8 cellular contexts compared by ENCODE assay signal in genomic region chr3:170221924-170222646, GRCh38. TPM values are rescaled to one million over a fixed set of nuclear protein-coding genes. Genes with fewer than 3 reads are reported as not detected.
A peak's percentile ranks its signal among the peaks of the same experiment; 100 is the strongest.
DNase-seq lines count a peak whose midpoint lies in the region; ATAC-seq, FAIRE-seq and TF ChIP-seq lines count a peak whose summit lies in the region.

Gene PRKCI (plus strand): TSS chr3:170222424. CDS start chr3:170222670, 246 bp downstream.

- WGBS in HUES64, result 2% methylated on average over 60 of the region's 60 CpGs

- H3K9me3 ChIP-seq in HUES64 (ENCODE audit: insufficient read depth, low read depth, low read length) (no peaks in the 10 kb centered on the region), OCI-LY7 (ENCODE audit: low read length) (peaks cover 5% of the 10 kb centered on the region), endothelial cell of umbilical vein (replicated peaks; ENCODE audit: control insufficient read depth, insufficient read depth, low read length) (no peaks in the 10 kb centered on the region)

- no peaks in the 10 kb centered on the region for H4K20me1 ChIP-seq in OCI-LY7 (ENCODE audit: insufficient read depth, low read length)
- peaks cover 3% of the 10 kb centered on the region for H4K20me1 ChIP-seq in endothelial cell of umbilical vein (replicated peaks; ENCODE audit: control insufficient read depth, extremely low read depth, insufficient read depth, low read length)

- peak within 1 kb of the TSS; percentile 98 for H3K9ac ChIP-seq in HUES64 (ENCODE audit: low read depth, low read length)
- peak within 1 kb of the TSS; percentile 93 for H3K9ac ChIP-seq in endothelial cell of umbilical vein (replicated peaks; ENCODE audit: extremely low read depth, insufficient read depth, low read length)

- H3K4me2 ChIP-seq in OCI-LY7 (ENCODE audit: low read length) (peak within 1 kb of the TSS; percentile 82), endothelial cell of umbilical vein (ENCODE audit: insufficient read depth, low read length) (peak within 1 kb of the TSS; percentile 96)

- peak; percentile 95 for ATAC-seq in GM21423 (IDR thresholded peaks at IDR 0.05; ENCODE audit: unreplicated experiment)

- H3K27me3 ChIP-seq in HUES64 (ENCODE audit: insufficient read depth, low read length), result no peaks in the 10 kb centered on the region
- no peaks in the 10 kb centered on the region for H3K27me3 ChIP-seq in endothelial cell of umbilical vein (ENCODE audit: control insufficient read depth in 2 of 2, insufficient read depth in 2 of 2, low read length in 2 of 2)

- H3K9me2 ChIP-seq in OCI-LY7 (ENCODE audit: insufficient read depth, low read length), result no peaks in the 10 kb centered on the region

- no peaks in the 10 kb centered on the region for H3K9me1 ChIP-seq in endothelial cell of umbilical vein (replicated peaks; ENCODE audit: control insufficient read depth, extremely low read depth, insufficient read depth, low read length)

- intact Hi-C loops in Calu3 (cut with micrococcal nuclease; ENCODE audit: unreplicated experiment) (loop anchor here (1.0 kb wide), 1 partner anchor 41 kb away; the partner anchor contains the start of gene PHC3), OCI-LY7 (cut with micrococcal nuclease; ENCODE audit: unreplicated experiment) (loop anchor here (5.0 kb wide), 1 partner anchor 135 kb away; the partner anchor contains the start of gene SKIL), endothelial cell of umbilical vein (cut with micrococcal nuclease) (loop anchor here (1.0 to 5.0 kb wide), 2 partner anchors 41 to 135 kb away; partner anchors contain the start of genes PHC3 and SKIL)

- H2AFZ ChIP-seq in OCI-LY7 (ENCODE audit: low read length) (peak within 1 kb of the TSS; percentile 95), endothelial cell of umbilical vein (ENCODE audit: low read depth, low read length) (peak within 1 kb of the TSS; percentile 73)

- H3K36me3 Mint-ChIP-seq in Calu3 (ENCODE audit: insufficient read depth, unreplicated experiment), result peaks cover 31% of the 10 kb centered on the region

- H3K36me3 ChIP-seq in HUES64 (ENCODE audit: insufficient read depth, low read length) (no peaks in the 10 kb centered on the region), OCI-LY7 (ENCODE audit: insufficient read depth, low read length) (no peaks in the 10 kb centered on the region), endothelial cell of umbilical vein (ENCODE audit: control insufficient read depth in 2 of 2, extremely low read depth in 1 of 2, insufficient read depth in 2 of 2, low read length in 2 of 2) (no peaks in the 10 kb centered on the region)

- TF ChIP-seq POLR2A in endothelial cell of umbilical vein (IDR thresholded peaks at IDR 0.05; ENCODE audit: low read depth, low read length), result peak; percentile 32

- POLR2A ChIA-PET in OCI-LY7 (lab: Charles Lee), result interaction anchor here (0.5 to 1.4 kb wide), 5 partner anchors 10 to 81 kb away, joined by 3 to 6 read pairs (median 3); partner anchors contain the start of gene PHC3
- POLR2A ChIA-PET in endothelial cell of umbilical vein (lab: Charles Lee), result interaction anchor here (0.5 kb wide), 1 partner anchor 12 kb away, joined by 4 read pairs; no protein-coding TSS in a partner anchor

- DNase-seq in Calu3 (peak; percentile 99), OCI-LY7 (ENCODE audit: low spot score) (peak; percentile 98), activated T-cell treated with anti-CD3 and anti-CD28 coated beads for 1 hour (ENCODE audit: low read depth) (peak; percentile 77), endothelial cell of umbilical vein (ENCODE audit: low read depth, low spot score) (peak; percentile 97), midbrain (lab: John Stamatoyannopoulos, UW) (peak; percentile 94)
- DNase-seq in stimulated activated CD8-positive, alpha-beta memory T cell treated with anti-CD3 and anti-CD28 coated beads, Interleukin-2, amount 100 ng/mL, for 1 hour (ENCODE audit: low read depth in 2 of 2), result peak; percentile 64 to 76

- H3K4me1 Mint-ChIP-seq in Calu3 (ENCODE audit: low read depth, unreplicated experiment), result peaks cover 28% of the 10 kb centered on the region

- H3K79me2 ChIP-seq in OCI-LY7 (ENCODE audit: insufficient read depth, low read depth, low read length), result peaks cover 37% of the 10 kb centered on the region
- H3K79me2 ChIP-seq in endothelial cell of umbilical vein (ENCODE audit: control insufficient read depth, insufficient read depth, low read length), result peaks cover 19% of the 10 kb centered on the region

- dilution Hi-C loops in endothelial cell of umbilical vein (cut with MboI; ENCODE audit: extremely low pct_ligation_motif_present, low sequenced_read_pairs), result no loop called here

- H3K9me3 Mint-ChIP-seq in Calu3 (ENCODE audit: low read depth, unreplicated experiment), result no peaks in the 10 kb centered on the region

- H3K4me3 ChIP-seq in HUES64 (ENCODE audit: low read length), result peak within 1 kb of the TSS; percentile 85
- H3K4me3 ChIP-seq in OCI-LY7 (ENCODE audit: low read depth, low read length, poor library complexity, severe bottlenecking), result peak within 1 kb of the TSS; percentile 71
- H3K4me3 ChIP-seq in endothelial cell of umbilical vein (replicated peaks in 1 of 3; ENCODE audit: insufficient read depth in 1 of 3, low read depth in 1 of 3, low read length in 3 of 3), result peak within 1 kb of the TSS; percentile 27 to 98 (median 89)

- peak within 1 kb of the TSS; percentile 99 for H3K27ac Mint-ChIP-seq in Calu3 (ENCODE audit: unreplicated experiment)

- TF ChIP-seq CTCF in Calu3 (IDR thresholded peaks at IDR 0.05; ENCODE audit: unreplicated experiment) (no peak), OCI-LY7 (conservative IDR thresholded peaks at IDR 0.05; ENCODE audit: low read length) (no peak), endothelial cell of umbilical vein (IDR thresholded peaks at IDR 0.05; ENCODE audit: extremely low read depth in 1 of 2, insufficient read depth in 1 of 2, low read depth in 1 of 2, low read length in 2 of 2) (no peak)

- FAIRE-seq in endothelial cell of umbilical vein (lab: Jason Lieb, UNC), result peak; percentile 100

- H3K27ac ChIP-seq in HUES64 (ENCODE audit: low read depth, low read length), result peak within 1 kb of the TSS; percentile 96
- H3K27ac ChIP-seq in OCI-LY7 (ENCODE audit: low read depth, low read length, poor library complexity, severe bottlenecking), result peak within 1 kb of the TSS; percentile 39
- peak within 1 kb of the TSS; percentile 94 for H3K27ac ChIP-seq in endothelial cell of umbilical vein (ENCODE audit: insufficient read depth, low read depth, low read length)

- peak within 1 kb of the TSS; percentile 86 for H3K4me3 Mint-ChIP-seq in Calu3 (ENCODE audit: low read depth, unreplicated experiment)

- BruUV-seq in Calu3 (replicated peaks; lab: Mats Ljungman, UMichigan) (TSS peak; percentile 74), OCI-LY7 (replicated peaks; lab: Mats Ljungman, UMichigan) (no TSS peak), endothelial cell of umbilical vein (replicated peaks; lab: Mats Ljungman, UMichigan) (no TSS peak)

- H3K4me1 ChIP-seq in HUES64 (ENCODE audit: insufficient read depth, low read length), result peaks cover 29% of the 10 kb centered on the region
- H3K4me1 ChIP-seq in OCI-LY7 (ENCODE audit: insufficient read depth, low read length, poor library complexity, severe bottlenecking), result peaks cover 11% of the 10 kb centered on the region
- H3K4me1 ChIP-seq in endothelial cell of umbilical vein (ENCODE audit: control insufficient read depth, extremely low read depth, insufficient read depth, low read length), result peaks cover 12% of the 10 kb centered on the region

- H3K27me3 Mint-ChIP-seq in Calu3 (ENCODE audit: unreplicated experiment), result no peaks in the 10 kb centered on the region

- CTCF ChIA-PET in Calu3 (lab: Charles Lee) (interaction anchor here (0.5 to 3.7 kb wide), 6 partner anchors 11 to 42 kb away, joined by 3 to 28 read pairs (median 4); no protein-coding TSS in a partner anchor), OCI-LY7 (lab: Charles Lee; ENCODE audit: unreplicated experiment) (no interaction called here), endothelial cell of umbilical vein (lab: Charles Lee) (interaction anchor here (0.6 to 1.7 kb wide), 5 partner anchors 9 to 104 kb away, joined by 3 to 6 read pairs (median 5); no protein-coding TSS in a partner anchor)

TF ChIP-seq in endothelial cell of umbilical vein, 7 proteins besides CTCF, POLR2A, EP300 and RAD21:
- TF ChIP-seq, protein P1, sequence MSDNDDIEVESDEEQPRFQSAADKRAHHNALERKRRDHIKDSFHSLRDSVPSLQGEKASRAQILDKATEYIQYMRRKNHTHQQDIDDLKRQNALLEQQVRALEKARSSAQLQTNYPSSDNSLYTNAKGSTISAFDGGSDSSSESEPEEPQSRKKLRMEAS (IDR thresholded peaks at IDR 0.05; ENCODE audit: insufficient read depth, insufficient read length), result no peak
- no peak for TF ChIP-seq EZH2 (IDR thresholded peaks at IDR 0.05; ENCODE audit: borderline replicate concordance, low read depth, low read length, severe bottlenecking)
- no peak for TF ChIP-seq FOS (IDR thresholded peaks at IDR 0.05; ENCODE audit: borderline replicate concordance, insufficient read depth, low read length)
- peak; percentile 64 for TF ChIP-seq POLR2AphosphoS5 (IDR thresholded peaks at IDR 0.05; ENCODE audit: insufficient read depth, low read depth, low read length)
- no peak for TF ChIP-seq JUN (IDR thresholded peaks at IDR 0.05; ENCODE audit: borderline replicate concordance, insufficient read depth, insufficient read length, low read depth)
TF ChIP-seq in endothelial cell of umbilical vein: peak in this region for 1.

RNA-seq across cellular contexts. Expression of gene PRKCI, which starts in this region (rescaled TPM):
- 79.5 and 85.6 TPM in 2 replicates for total RNA-seq in Calu3 (2022)
- 42.2 TPM for polyA plus RNA-seq in HUES64 (2013, experiment 1 of 2)
- polyA plus RNA-seq in HUES64 (2013, experiment 2 of 2), result 43.5 TPM
- total RNA-seq in OCI-LY7 (2014; rRNA removed; shearing (Covaris generic)), result 27.6 and 28.9 TPM in 2 replicates
- total RNA-seq in OCI-LY7 (2022), result 36.2 and 38.3 TPM in 2 replicates
- 22.0 and 23.9 TPM in 2 replicates for total RNA-seq in endothelial cell of umbilical vein
- polyA plus RNA-seq in endothelial cell of umbilical vein, result 4.8 and 7.1 TPM in 2 replicates
- 7.2 and 7.5 TPM in 2 replicates for polyA plus RNA-seq in endothelial cell of umbilical vein (2011; cell fraction: cytosol; rRNA removed)
- 17.9 and 31.9 TPM in 2 replicates for polyA plus RNA-seq in endothelial cell of umbilical vein (2011; cell fraction: nucleus; rRNA removed)
- 22.8 and 24.3 TPM in 2 replicates for polyA plus RNA-seq in endothelial cell of umbilical vein (2012)
- 15.9 and 17.6 TPM in 2 replicates for polyA minus RNA-seq in endothelial cell of umbilical vein
- 34.5 TPM for polyA minus RNA-seq in endothelial cell of umbilical vein (2011; cell fraction: cytosol; rRNA and poly(A)+ RNA removed)
- 32.7 and 38.9 TPM in 2 replicates for polyA minus RNA-seq in endothelial cell of umbilical vein (2011; cell fraction: nucleus; rRNA and poly(A)+ RNA removed)

Comparison
In these comparisons a context has a peak if more than half of its experiments do, and no peak if none do; other contexts are left out.
1. Peak in every context shown above with its lines: DNase-seq, ATAC-seq, H3K4me3 ChIP-seq and H3K27ac ChIP-seq.
2. H3K27ac ChIP-seq: peak in every context shown above with its lines; median percentile 96 in HUES64; 94 in endothelial cell of umbilical vein; 39 in OCI-LY7.